In genomic region chr14:105126970-105127307, GRCh38 we compare ENCODE assay signal across 23 cellular contexts. TPM values are rescaled to one million over a fixed set of nuclear protein-coding genes. Genes with fewer than 3 reads are reported as not detected.
DNase-seq lines count a peak whose midpoint lies in the region.
"Had no signal": no experiment of that assay in that cellular context is flagged by ENCODE, and none has a peak within 500 bp of the region (broad histone marks: within the 10 kb centered on the region; RNA-seq: fewer than 3 reads in every experiment).

No MANE protein-coding gene starts in this region.

- H3K4me2 ChIP-seq in trophoblast cell (ENCODE audit: low read length), result no peak overlapping the region

- no peak overlapping the region for H4K12ac ChIP-seq in trophoblast cell (ENCODE audit: low read depth, low read length)

- H3K4ac ChIP-seq in trophoblast cell (ENCODE audit: low read depth, low read length), result no peak overlapping the region

- H3K27ac ChIP-seq in trophoblast cell (ENCODE audit: low read depth, low read length), result no peak overlapping the region
- H3K27ac ChIP-seq: 22Rv1, SJCRH30 had no signal

- no peak overlapping the region for H3K4me3 ChIP-seq in trophoblast cell (ENCODE audit: low read depth, low read length)
- H3K4me3 ChIP-seq: MG63, Peyer's patch, SJCRH30 had no signal

- H3K79me1 ChIP-seq in trophoblast cell (ENCODE audit: low read length), result no peaks in the 10 kb centered on the region

- no peaks in the 10 kb centered on the region for H3K4me1 ChIP-seq in trophoblast cell (ENCODE audit: control insufficient read depth in 1 of 2, insufficient read depth in 2 of 2, low read length in 2 of 2)
- H3K4me1 ChIP-seq: SJCRH30 had no signal

- intact Hi-C loops in posterior vena cava (cut with DNase I), result no loop called here

- H2BK120ac ChIP-seq in trophoblast cell (ENCODE audit: insufficient read depth, low read length, poor library complexity), result no peak overlapping the region

- DNase-seq in DMS53 (lab: John Stamatoyannopoulos, UW) (peak; percentile 21), DMS53 treated with DMSO at 0.1 percent for 48 hours (lab: John Stamatoyannopoulos, UW; ENCODE audit: unreplicated experiment) (no peak), COLO668 (lab: John Stamatoyannopoulos, UW; ENCODE audit: unreplicated experiment) (peak; percentile 52), NCI-H69 (lab: John Stamatoyannopoulos, UW) (peak; percentile 37), posterior vena cava (ENCODE audit: low spot score) (peak; percentile 43), SK-N-DZ (ENCODE audit: low spot score) (no peak), trophoblast cell (no peak), mucosa of gallbladder (ENCODE audit: low spot score) (no peak)
- DNase-seq: AML-193, C1 segment of cervical spinal cord, Calu3, EL, GF-D8, GOT3, MG63, NCI-H1048, NCI-H1417 treated with DMSO at 0.1 percent for 48 hours, NCI-H187, NCI-H226, NCI-H524 treated with DMSO at 0.1 percent for 48 hours, Peyer's patch, SJCRH30 had no signal

- H3K9me3 ChIP-seq in trophoblast cell (ENCODE audit: insufficient read depth, low read depth, low read length), result peaks cover 14% of the 10 kb centered on the region

- H4K8ac ChIP-seq in trophoblast cell (ENCODE audit: low read depth, low read length), result no peak overlapping the region

- no peak overlapping the region for H3K18ac ChIP-seq in trophoblast cell (ENCODE audit: low read length)

- no peaks in the 10 kb centered on the region for H3K36me3 ChIP-seq in trophoblast cell (ENCODE audit: control insufficient read depth in 1 of 2, insufficient read depth in 2 of 2, low read length in 2 of 2)
- H3K36me3 ChIP-seq: MG63, Peyer's patch, SJCRH30 had no signal

- no peak overlapping the region for H2BK5ac ChIP-seq in trophoblast cell (ENCODE audit: low read depth, low read length, poor library complexity)

- H2BK12ac ChIP-seq in trophoblast cell (ENCODE audit: low read length), result no peak overlapping the region

- H3K14ac ChIP-seq in trophoblast cell (ENCODE audit: low read length), result no peak overlapping the region

- no peak overlapping the region for H2AFZ ChIP-seq in trophoblast cell (ENCODE audit: insufficient read depth, low read length, poor library complexity)

- no peak overlapping the region for H3K9ac ChIP-seq in trophoblast cell (ENCODE audit: low read length)

- no peak overlapping the region for H4K91ac ChIP-seq in trophoblast cell (ENCODE audit: low read depth, low read length)

- no peak overlapping the region for H3K23ac ChIP-seq in trophoblast cell (ENCODE audit: low read length)

- H3K27me3 ChIP-seq in trophoblast cell (ENCODE audit: insufficient read depth, low read length), result no peaks in the 10 kb centered on the region
- H3K27me3 ChIP-seq: Peyer's patch had no signal

- H2AK5ac ChIP-seq in trophoblast cell (ENCODE audit: low read length), result no peak overlapping the region

- WGBS in trophoblast cell (ENCODE audit: extremely low coverage, insufficient coverage, insufficient read length), result no CpG with 5 or more reads among the region's 9 CpGs

- H3K79me2 ChIP-seq in trophoblast cell (ENCODE audit: control insufficient read depth, insufficient read depth, low read length, poor library complexity), result no peaks in the 10 kb centered on the region

RNA-seq across cellular contexts. Expression of gene JAG2, which starts 41.6 kb away (rescaled TPM):
- total RNA-seq in posterior vena cava (10 to 100 TPM; 13.0 to 17.3 TPM), mucosa of gallbladder (12.7 TPM)
- polyA plus RNA-seq in SK-N-DZ (2014; cell fraction: cytosol; rRNA removed), result 1.1 and 1.9 TPM in 2 replicates
- 8.2 and 9.0 TPM in 2 replicates for polyA plus RNA-seq in SK-N-DZ (2014; cell fraction: nucleus; rRNA removed)
- 1.6 and 2.0 TPM in 2 replicates for polyA plus RNA-seq in trophoblast cell (2013)

RNA-seq across cellular contexts. Expression of gene NUDT14, which starts 54.2 kb away (rescaled TPM):
- total RNA-seq in posterior vena cava (10 to 100 TPM; 12.7 to 15.9 TPM), mucosa of gallbladder (47.2 TPM)
- 5.6 and 8.3 TPM in 2 replicates for polyA plus RNA-seq in SK-N-DZ (2014; cell fraction: cytosol; rRNA removed)
- 3.4 and 6.4 TPM in 2 replicates for polyA plus RNA-seq in SK-N-DZ (2014; cell fraction: nucleus; rRNA removed)
- 8.6 and 9.6 TPM in 2 replicates for polyA plus RNA-seq in trophoblast cell (2013)

Comparison
In these comparisons a context has a peak if more than half of its experiments do, and no peak if none do; other contexts are left out.
1. DNase-seq: peak in DMS53 (single experiment), COLO668 (single experiment), NCI-H69 (single experiment) and posterior vena cava (single experiment); none in DMS53 treated with DMSO at 0.1 percent for 48 hours (single experiment), SK-N-DZ (single experiment), trophoblast cell (0 of 2) and mucosa of gallbladder (single experiment).